Comparison of ENCODE assay signal across 24 cellular contexts in genomic region chr15:56393277-56393676, GRCh38.
"Had no signal": no experiment of that assay in that cellular context is flagged by ENCODE, and none has a peak within 500 bp of the region (broad histone marks: within the 10 kb centered on the region; RNA-seq: fewer than 3 reads in every experiment).

No MANE protein-coding gene starts in this region.

- FAIRE-seq: endothelial cell of umbilical vein, frontal cortex, kidney had no signal

- H3K4me2 ChIP-seq: hepatocyte had no signal

- H3K27me3 ChIP-seq: dorsolateral prefrontal cortex, esophagus muscularis mucosa, foreskin keratinocyte, gastroesophageal sphincter, heart left ventricle, hepatocyte, left lung had no signal

- H3K27ac ChIP-seq: coronary artery, dorsolateral prefrontal cortex, esophagus muscularis mucosa, foreskin keratinocyte, gastroesophageal sphincter, heart left ventricle, hepatocyte, left lung, lower lobe of right lung had no signal

- H3K4me3 ChIP-seq: coronary artery, dorsolateral prefrontal cortex, esophagus muscularis mucosa, gastroesophageal sphincter, heart left ventricle, hepatocyte, left lung, lower lobe of right lung, mucosa of descending colon had no signal

- H3K9me3 ChIP-seq: esophagus muscularis mucosa, gastroesophageal sphincter, heart left ventricle, left lung, lower lobe of right lung, mucosa of descending colon had no signal

- H3K36me3 ChIP-seq: esophagus muscularis mucosa, gastroesophageal sphincter, heart left ventricle, left lung, lower lobe of right lung had no signal

- ATAC-seq: foreskin keratinocyte; gastroesophageal sphincter; heart left ventricle; left lung; left ventricle myocardium superior; lower lobe of right lung; mucosa of descending colon; naive thymus-derived CD8-positive, alpha-beta T cell had no signal

- DNase-seq: dermis blood vessel endothelial cell; dorsolateral prefrontal cortex; effector CD4-positive, alpha-beta T cell; effector memory CD4-positive, alpha-beta T cell; foreskin keratinocyte; heart left ventricle; hypothalamus; immature natural killer cell; islet precursor cell; kidney; kidney glomerular epithelial cell; left lung; left ventricle myocardium superior; lower lobe of right lung; mesenchymal stem cell; mucosa of descending colon; naive B cell; naive thymus-derived CD8-positive, alpha-beta T cell had no signal

- H3K4me1 ChIP-seq: esophagus muscularis mucosa, foreskin keratinocyte, gastroesophageal sphincter, heart left ventricle, left lung, lower lobe of right lung had no signal

- H2AFZ ChIP-seq: hepatocyte had no signal

- H3K79me2 ChIP-seq: hepatocyte had no signal
